In genomic region chr16:75043175-75043937, GRCh38 we compare ENCODE assay signal across 11 cellular contexts. TPM values are rescaled to one million over a fixed set of nuclear protein-coding genes. Genes with fewer than 3 reads are reported as not detected.
DNase-seq lines count a peak whose midpoint lies in the region; ATAC-seq and TF ChIP-seq lines count a peak whose summit lies in the region.
"Had no signal": no experiment of that assay in that cellular context is flagged by ENCODE, and none has a peak within 500 bp of the region (broad histone marks: within the 10 kb centered on the region; RNA-seq: fewer than 3 reads in every experiment).

No MANE protein-coding gene starts in this region.

- peak; percentile 65 for ATAC-seq in HG03066 (IDR thresholded peaks at IDR 0.05; ENCODE audit: low read depth, unreplicated experiment)

- H3K9me3 Mint-ChIP-seq in activated T-cell treated with anti-CD3 and anti-CD28 coated beads, Interleukin-2, amount 50 U/mL, for 24 hours: peaks cover 2% of the 10 kb centered on the region

- peak overlapping the region in 4 of 5 donors; percentile 3 to 70 (median 37) for H3K27ac ChIP-seq in stomach

- no peak for TF ChIP-seq EP300 in stomach (IDR thresholded peaks at IDR 0.05)

- no peak overlapping the region for H3K27ac Mint-ChIP-seq in activated T-cell treated with anti-CD3 and anti-CD28 coated beads, Interleukin-2, amount 50 U/mL, for 24 hours

- TF ChIP-seq CTCF in astrocyte of the spinal cord (IDR thresholded peaks at IDR 0.05; ENCODE audit: low read depth, low read length) (no peak), stomach (IDR thresholded peaks at IDR 0.05) (no peak)

- H3K4me3 Mint-ChIP-seq in activated T-cell treated with anti-CD3 and anti-CD28 coated beads, Interleukin-2, amount 50 U/mL, for 24 hours: no peak overlapping the region

- peaks cover 5% of the 10 kb centered on the region for H3K36me3 Mint-ChIP-seq in activated T-cell treated with anti-CD3 and anti-CD28 coated beads, Interleukin-2, amount 50 U/mL, for 24 hours (ENCODE audit: low read depth)

- peaks cover 14 to 61% (median 46%) of the 10 kb centered on the region in 4 donors for H3K4me1 ChIP-seq in stomach

- 63 to 83% (median 72%) methylated on average over 2 of the region's 2 CpGs for WGBS in stomach, 5 donors

- H3K36me3 ChIP-seq in stomach: no peaks in the 10 kb centered on the region
- H3K36me3 ChIP-seq: Peyer's patch had no signal

- DNase-seq in DMS79 treated with DMSO at 0.1 percent for 48 hours (lab: John Stamatoyannopoulos, UW) (peak; percentile 13), DMS79 (lab: John Stamatoyannopoulos, UW) (no peak), astrocyte of the spinal cord (ENCODE audit: low read depth, low spot score) (peak; percentile 24), stomach (no peak), AG08395 (ENCODE audit: low spot score) (no peak), HEK293T (ENCODE audit: extremely low spot score) (no peak)
- no peak for DNase-seq in activated T-cell treated with anti-CD3 and anti-CD28 coated beads, Interleukin-2, amount 50 U/mL, for 24 hours
- DNase-seq: activated effector memory CD4-positive, alpha-beta T cell treated with anti-CD3 and anti-CD28 coated beads, Interleukin-2, amount 50 U/mL, for 16 hours; glutamatergic neuron; Peyer's patch had no signal

- peaks cover 17% of the 10 kb centered on the region for H3K4me1 Mint-ChIP-seq in activated T-cell treated with anti-CD3 and anti-CD28 coated beads, Interleukin-2, amount 50 U/mL, for 24 hours (ENCODE audit: low read depth)

- POLR2A ChIA-PET in HEK293T (lab: Yijun Ruan, JAX): no interaction called here

- CTCF ChIA-PET in HEK293T (lab: Yijun Ruan, JAX): no interaction called here

- intact Hi-C loops in stomach (cut with DNase I; ENCODE audit: low total_unique reads): no loop called here

- H3K9me3 ChIP-seq in stomach: peaks cover 0 to 4% (median under 1%) of the 10 kb centered on the region in 4 donors
- H3K9me3 ChIP-seq: Peyer's patch had no signal

- H3K27me3 ChIP-seq in stomach: no peaks in the 10 kb centered on the region
- H3K27me3 ChIP-seq: Peyer's patch had no signal

- TF ChIP-seq POLR2A in stomach (IDR thresholded peaks at IDR 0.05): no peak

- no peaks in the 10 kb centered on the region for H3K27me3 Mint-ChIP-seq in activated T-cell treated with anti-CD3 and anti-CD28 coated beads, Interleukin-2, amount 50 U/mL, for 24 hours

- no peak overlapping the region for H3K4me3 ChIP-seq in astrocyte of the spinal cord (ENCODE audit: low read depth, low read length)
- H3K4me3 ChIP-seq in stomach: no peak overlapping the region
- H3K4me3 ChIP-seq: Peyer's patch had no signal

- in situ Hi-C loops in astrocyte of the spinal cord (cut with HindIII; ENCODE audit: low sequenced_read_pairs): no loop called here

TF ChIP-seq in HEK293T, 16 proteins besides CTCF, POLR2A, EP300 and RAD21:
- no peak for TF ChIP-seq TARDBP (IDR thresholded peaks at IDR 0.05)
- no peak for TF ChIP-seq ELF4 (IDR thresholded peaks at IDR 0.05)
- no peak for TF ChIP-seq SUZ12 (IDR thresholded peaks at IDR 0.05)
- TF ChIP-seq FOXM1 (IDR thresholded peaks at IDR 0.05; ENCODE audit: borderline replicate concordance): no peak

RNA-seq across cellular contexts. Expression of gene ZNRF1, which starts 44.5 kb away (rescaled TPM):
- 10 to 100 TPM in 4 of 5 donors, 1 to 10 TPM in 1; 8.8 to 40.1 (median 18.7) TPM for total RNA-seq in stomach
- 10 to 100 TPM in 2 of 3 donors, 1 to 10 TPM in 1; 9.7 to 14.2 (median 13.8) TPM for polyA plus RNA-seq in stomach

RNA-seq across cellular contexts. Expression of gene WDR59, which starts 58.4 kb away (rescaled TPM):
- total RNA-seq in stomach: 100 to 1,000 TPM in 3 of 5 donors, 10 to 100 TPM in 2; 25.5 to 266 (median 105) TPM
- polyA plus RNA-seq in stomach: 10 to 100 TPM; 12.1 to 27.7 (median 22.8) TPM

Comparison
In these comparisons a context has a peak if more than half of its experiments do, and no peak if none do; other contexts are left out.
1. DNase-seq: peak in DMS79 treated with DMSO at 0.1 percent for 48 hours (single experiment) and astrocyte of the spinal cord (single experiment); none in DMS79 (single experiment), stomach (single experiment), activated T-cell treated with anti-CD3 and anti-CD28 coated beads, Interleukin-2, amount 50 U/mL, for 24 hours (single experiment), AG08395 (single experiment) and HEK293T (single experiment).